In the genomic region with DNA sequence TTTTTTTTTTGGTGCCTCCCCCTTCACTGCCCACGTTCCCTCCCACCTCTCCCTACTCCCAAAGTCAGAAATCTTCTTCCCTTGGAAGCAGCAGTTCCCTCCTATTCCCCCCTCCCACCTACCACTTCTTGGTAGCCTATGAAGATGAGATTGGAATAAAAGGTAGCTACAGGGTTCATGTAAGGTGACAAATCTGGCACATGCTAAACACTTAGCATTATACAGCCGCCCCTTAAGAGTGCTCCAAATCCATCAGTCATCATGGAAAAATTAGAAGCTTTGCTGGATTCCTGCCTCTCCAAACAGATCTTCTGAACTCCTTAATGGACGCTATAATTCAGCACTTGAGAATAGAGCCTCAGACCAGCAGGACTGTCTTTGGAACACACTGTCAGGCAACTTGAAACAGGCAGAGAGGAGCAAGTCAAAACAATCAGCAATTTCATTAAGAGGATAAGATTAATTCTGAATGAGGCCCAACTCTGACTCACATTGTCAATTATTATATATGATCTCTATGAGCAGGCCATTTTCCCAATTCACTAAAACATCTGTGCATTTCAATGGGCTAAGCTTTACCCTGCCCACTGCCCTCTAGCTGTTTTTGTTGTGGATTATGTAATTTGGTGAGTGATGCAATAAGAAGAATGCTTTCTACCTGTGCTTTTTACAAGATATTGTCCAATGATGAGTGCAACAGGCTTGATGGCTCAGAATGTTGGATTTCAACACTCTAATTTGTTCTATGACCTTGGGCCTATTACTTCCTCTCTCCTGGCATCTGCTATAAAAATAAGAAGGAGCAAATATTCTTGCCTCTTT, we compare ENCODE assay signal across 12 cellular contexts. TPM values are rescaled to one million over a fixed set of nuclear protein-coding genes. Genes with fewer than 3 reads are reported as not detected.
DNase-seq lines count a peak whose midpoint lies in the region; ATAC-seq, FAIRE-seq and TF ChIP-seq lines count a peak whose summit lies in the region.
"Had no signal": no experiment of that assay in that cellular context is flagged by ENCODE, and none has a peak within 500 bp of the region (broad histone marks: within the 10 kb centered on the region; RNA-seq: fewer than 3 reads in every experiment).

No MANE protein-coding gene starts in this region.

- TF ChIP-seq CTCF in GM23338 (conservative IDR thresholded peaks at IDR 0.05; ENCODE audit: low read depth in 2 of 2) (no peak), bronchial epithelial cell (IDR thresholded peaks at IDR 0.05; ENCODE audit: insufficient read depth, low read length, severe bottlenecking) (no peak)

- no peaks in the 10 kb centered on the region for H3K36me3 ChIP-seq in GM23338 (ENCODE audit: insufficient read depth)
- H3K36me3 ChIP-seq in bronchial epithelial cell (ENCODE audit: control insufficient read depth, insufficient read depth, low read length): no peaks in the 10 kb centered on the region
- no peaks in the 10 kb centered on the region for H3K36me3 ChIP-seq in neuronal stem cell (replicated peaks in 1 of 2; ENCODE audit: control insufficient read depth in 2 of 2, insufficient read depth in 2 of 2, low read length in 2 of 2)
- H3K36me3 ChIP-seq: neutrophil had no signal

- H4K8ac ChIP-seq in neuronal stem cell (ENCODE audit: low read depth, low read length): no peak overlapping the region

- H3K79me1 ChIP-seq in neuronal stem cell (ENCODE audit: low read depth, low read length): no peaks in the 10 kb centered on the region

- H3K27me3 ChIP-seq in GM23338 (ENCODE audit: insufficient read depth) (no peaks in the 10 kb centered on the region), bronchial epithelial cell (ENCODE audit: control insufficient read depth, insufficient read depth, low read length) (no peaks in the 10 kb centered on the region), neuronal stem cell (ENCODE audit: control insufficient read depth in 3 of 3, insufficient read depth in 3 of 3, low read depth in 1 of 3, low read length in 3 of 3) (no peaks in the 10 kb centered on the region)
- H3K27me3 ChIP-seq: neutrophil had no signal

- H3K4ac ChIP-seq in neuronal stem cell (ENCODE audit: low read length): no peak overlapping the region

- H3K79me2 ChIP-seq in GM23338 (replicated peaks; ENCODE audit: insufficient read depth): no peaks in the 10 kb centered on the region

- peak overlapping the region; percentile 87 for H2AFZ ChIP-seq in GM23338
- H2AFZ ChIP-seq in neuronal stem cell (ENCODE audit: low read length): peak overlapping the region; percentile 12

- H3K23ac ChIP-seq in neuronal stem cell (ENCODE audit: low read depth, low read length, poor library complexity): no peak overlapping the region

- H3K18ac ChIP-seq in neuronal stem cell (ENCODE audit: low read length): no peak overlapping the region

- H3K4me1 ChIP-seq in GM23338 (ENCODE audit: insufficient read depth) (peaks cover 11% of the 10 kb centered on the region; the same call in 1 of the 2 replicates), neuronal stem cell (ENCODE audit: control insufficient read depth in 2 of 2, insufficient read depth in 1 of 2, low read depth in 1 of 2, low read length in 2 of 2) (no peaks in the 10 kb centered on the region)

- DNase-seq in GM23338 (ENCODE audit: low spot score) (no peak), NCI-H524 (lab: John Stamatoyannopoulos, UW) (peak; percentile 95 to 97), bronchial epithelial cell (ENCODE audit: low read depth) (peak; percentile 81), neuronal stem cell (ENCODE audit: low spot score) (no peak), NCI-H345 treated with DMSO at 0.1 percent for 48 hours (lab: John Stamatoyannopoulos, UW; ENCODE audit: unreplicated experiment) (no peak)
- no peak for DNase-seq in activated effector memory CD4-positive, alpha-beta T cell treated with anti-CD3 and anti-CD28 coated beads, Interleukin-2, amount 50 U/mL, for 16 hours
- DNase-seq: activated CD8-positive, alpha-beta memory T cell treated with anti-CD3 and anti-CD28 coated beads, Interleukin-2, amount 50 U/mL, for 48 hours; NCI-H1930; stimulated activated CD4-positive, alpha-beta T cell treated with anti-CD3 and anti-CD28 coated beads, Interleukin-12 subunit alpha, Interleukin-12 subunit beta, amount 100 ng/mL, for 4 hours had no signal

- no peak overlapping the region for H3K9ac ChIP-seq in neuronal stem cell (ENCODE audit: low read depth, low read length, poor library complexity)

- H3K4me3 ChIP-seq in GM23338 (no peak overlapping the region), bronchial epithelial cell (ENCODE audit: low read depth, low read length) (no peak overlapping the region), neuronal stem cell (ENCODE audit: low read length in 2 of 2) (no peak overlapping the region)

- H2BK5ac ChIP-seq in neuronal stem cell (ENCODE audit: low read length): no peak overlapping the region

- no peak for FAIRE-seq in bronchial epithelial cell (lab: Jason Lieb, UNC)

- H3K4me2 ChIP-seq in GM23338 (0 out of 2 replicates have a peak overlapping the region, but pooled peaks have one; percentile 34), neuronal stem cell (ENCODE audit: insufficient read depth, low read length, poor library complexity, severe bottlenecking) (no peak overlapping the region)

- no CpG with 5 or more reads among the region's 3 CpGs for WGBS in neuronal stem cell (ENCODE audit: extremely low coverage in 2 of 2, insufficient read length in 2 of 2, insufficient replicate concordance in 1 of 2), 2 donors

- no peak overlapping the region for H2BK15ac ChIP-seq in neuronal stem cell (ENCODE audit: low read length)

- peaks cover 12% of the 10 kb centered on the region for H3K4me1 Mint-ChIP-seq in GM23338

- H3F3A ChIP-seq in GM23338 (replicated peaks; ENCODE audit: low read depth): no peaks in the 10 kb centered on the region

- H3K9me2 ChIP-seq in GM23338 (ENCODE audit: insufficient read depth): peaks cover 2% of the 10 kb centered on the region; the same call in 1 of the 2 replicates

- no peak overlapping the region for H2AK5ac ChIP-seq in neuronal stem cell (ENCODE audit: low read depth, low read length)

- H4K91ac ChIP-seq in neuronal stem cell (ENCODE audit: low read depth, low read length, poor library complexity): no peak overlapping the region

- H3K27ac ChIP-seq in GM23338 (ENCODE audit: low read depth) (no peak overlapping the region), neuronal stem cell (replicated peaks; ENCODE audit: low read length) (no peak overlapping the region)
- H3K27ac ChIP-seq: neutrophil had no signal

- ATAC-seq in GM23338: no peak
- ATAC-seq in HG03442 (IDR thresholded peaks at IDR 0.05; ENCODE audit: unreplicated experiment): no peak
- ATAC-seq in HG02798 (IDR thresholded peaks at IDR 0.05; ENCODE audit: poor library complexity, unreplicated experiment): no peak

- no peaks in the 10 kb centered on the region for H3K9me3 Mint-ChIP-seq in GM23338

- no peaks in the 10 kb centered on the region for H4K20me1 ChIP-seq in GM23338 (replicated peaks; ENCODE audit: insufficient read depth)

- no peak overlapping the region for H2BK12ac ChIP-seq in neuronal stem cell (ENCODE audit: low read length)

- H3K36me3 Mint-ChIP-seq in GM23338 (ENCODE audit: low read depth): no peaks in the 10 kb centered on the region

- H3K27me3 Mint-ChIP-seq in GM23338 (ENCODE audit: insufficient read depth, low read depth, poor library complexity): peaks cover 2% of the 10 kb centered on the region

- no peak overlapping the region for H2BK120ac ChIP-seq in neuronal stem cell (ENCODE audit: low read depth, low read length)

- H3K9me3 ChIP-seq in neuronal stem cell (replicated peaks in 1 of 2; ENCODE audit: control insufficient read depth in 2 of 2, insufficient read depth in 1 of 2, low read depth in 1 of 2, low read length in 2 of 2): no peaks in the 10 kb centered on the region
- H3K9me3 ChIP-seq: neutrophil had no signal

- no peak overlapping the region for H3K14ac ChIP-seq in neuronal stem cell (ENCODE audit: low read length)

- H3K27ac Mint-ChIP-seq in GM23338: no peak overlapping the region

- H3K4me3 Mint-ChIP-seq in GM23338: no peak overlapping the region

TF ChIP-seq in GM23338, 12 proteins besides CTCF, POLR2A, EP300 and RAD21 (continues in another document):
- TF ChIP-seq ZNF114 (CRISPR knock-in tag; IDR thresholded peaks at IDR 0.05): no peak
- no peak for TF ChIP-seq JUNB (IDR thresholded peaks at IDR 0.05; ENCODE audit: unreplicated experiment)
- TF ChIP-seq STAT1 (IDR thresholded peaks at IDR 0.05; ENCODE audit: unreplicated experiment): no peak
- no peak for TF ChIP-seq NANOG (IDR thresholded peaks at IDR 0.05; ENCODE audit: borderline replicate concordance)
- TF ChIP-seq EZH2 (IDR thresholded peaks at IDR 0.05; ENCODE audit: low read depth, unreplicated experiment): no peak
- no peak for TF ChIP-seq CREB1 (CRISPR knock-in tag; IDR thresholded peaks at IDR 0.05; ENCODE audit: low read depth)
- TF ChIP-seq EZH2phosphoT487 (IDR thresholded peaks at IDR 0.05; ENCODE audit: unreplicated experiment): no peak

RNA-seq across cellular contexts. Expression of gene SPRED1, which starts 34.6 kb away (rescaled TPM):
- total RNA-seq in GM23338 (2014; rRNA removed; shearing (Covaris generic)): 44.0 and 44.1 TPM in 2 replicates
- polyA plus RNA-seq in GM23338 (2016; fragmentation: Nextera tagmentation; extraction: Ambion mirVana): 11.2 and 11.4 TPM in 2 replicates
- 15.6 and 16.3 TPM in 2 replicates for total RNA-seq in bronchial epithelial cell
- polyA plus RNA-seq in neuronal stem cell (2013, experiment 1 of 2): 20.9 TPM
- polyA plus RNA-seq in neuronal stem cell (2013, experiment 2 of 2): 21.3 TPM

Comparison
In these comparisons a context has a peak if more than half of its experiments do, and no peak if none do; other contexts are left out.
1. DNase-seq: peak in NCI-H524 (2 of 2) and bronchial epithelial cell (single experiment); none in GM23338 (single experiment), neuronal stem cell (single experiment), activated effector memory CD4-positive, alpha-beta T cell treated with anti-CD3 and anti-CD28 coated beads, Interleukin-2, amount 50 U/mL, for 16 hours (single experiment) and NCI-H345 treated with DMSO at 0.1 percent for 48 hours (single experiment).